8 cellular contexts compared by ENCODE assay signal in genomic region chr11:62546244-62546936, GRCh38. TPM values are rescaled to one million over a fixed set of nuclear protein-coding genes. Genes with fewer than 3 reads are reported as not detected.
DNase-seq lines count a peak whose midpoint lies in the region; ATAC-seq and TF ChIP-seq lines count a peak whose summit lies in the region.

Gene AHNAK (minus strand): TSS chr11:62546806. CDS start chr11:62536098, 10,708 bp downstream.

- H3K4me3 ChIP-seq in epithelial cell of esophagus (ENCODE audit: low read length): peak within 1 kb of the TSS; percentile 67
- H3K4me3 ChIP-seq in mononuclear cell (ENCODE audit: low read length): peak within 1 kb of the TSS; percentile 89
- peak within 1 kb of the TSS; percentile 91 for H3K4me3 ChIP-seq in thoracic aorta

- peak; percentile 10 for DNase-seq in NCI-H1105 treated with DMSO at 0.1 percent for 48 hours (lab: John Stamatoyannopoulos, UW)
- DNase-seq in NCI-H1105 (lab: John Stamatoyannopoulos, UW): no peak
- peak; percentile 55 to 94 for DNase-seq in NCI-H526 (lab: John Stamatoyannopoulos, UW)
- peak; percentile 61 for DNase-seq in activated CD8-positive, alpha-beta memory T cell treated with anti-CD3 and anti-CD28 coated beads, Interleukin-2, amount 50 U/mL, for 4 hours
- DNase-seq in epithelial cell of esophagus (ENCODE audit: low read depth): peak; percentile 83
- DNase-seq in thoracic aorta (ENCODE audit: low spot score): no peak

- H3K27ac ChIP-seq in thoracic aorta: peak within 1 kb of the TSS; percentile 98

- peaks cover 63% of the 10 kb centered on the region for H3K4me1 ChIP-seq in mononuclear cell (ENCODE audit: insufficient read depth, low read length)
- peaks cover 41 to 67% of the 10 kb centered on the region in 2 donors for H3K4me1 ChIP-seq in thoracic aorta (ENCODE audit: control insufficient read depth in 1 of 2, low read depth in 2 of 2)

- H3K27me3 ChIP-seq in mononuclear cell (ENCODE audit: insufficient read depth, low read length): no peaks in the 10 kb centered on the region
- H3K27me3 ChIP-seq in thoracic aorta (replicated peaks; ENCODE audit: insufficient read depth): no peaks in the 10 kb centered on the region

- no peaks in the 10 kb centered on the region for H3K36me3 ChIP-seq in thoracic aorta

- peak; percentile 67 for ATAC-seq in thoracic aorta (ENCODE audit: insufficient number of reproducible peaks, low FRiP score, low read depth)
- ATAC-seq in HG02970 (IDR thresholded peaks at IDR 0.05; ENCODE audit: low FRiP score, unreplicated experiment): no peak

- H3K9me3 ChIP-seq in mononuclear cell (ENCODE audit: low read depth, low read length): no peaks in the 10 kb centered on the region
- no peaks in the 10 kb centered on the region for H3K9me3 ChIP-seq in thoracic aorta

- TF ChIP-seq CTCF in epithelial cell of esophagus (IDR thresholded peaks at IDR 0.05; ENCODE audit: insufficient read depth, low read depth, low read length, missing control alignments): no peak
- TF ChIP-seq CTCF in thoracic aorta (IDR thresholded peaks at IDR 0.05): no peak

RNA-seq across cellular contexts. Expression of gene AHNAK, which starts in this region (rescaled TPM):
- total RNA-seq in mononuclear cell: 281 TPM
- 1,000 to 10,000 TPM; 1,009 to 1,046 TPM for total RNA-seq in thoracic aorta

Comparison
In these comparisons a context has a peak if more than half of its experiments do, and no peak if none do; other contexts are left out.
1. DNase-seq: peak in NCI-H1105 treated with DMSO at 0.1 percent for 48 hours (single experiment), NCI-H526 (2 of 2), activated CD8-positive, alpha-beta memory T cell treated with anti-CD3 and anti-CD28 coated beads, Interleukin-2, amount 50 U/mL, for 4 hours (single experiment) and epithelial cell of esophagus (single experiment); none in NCI-H1105 (single experiment) and thoracic aorta (single experiment).
2. Peak in every context shown above with its lines, with median percentiles within 50 percentile points of each other: H3K4me3 ChIP-seq.